Comparison of ENCODE assay signal across 8 cellular contexts in genomic region chr13:51585234-51585672, GRCh38. TPM values are rescaled to one million over a fixed set of nuclear protein-coding genes. Genes with fewer than 3 reads are reported as not detected.
A peak's percentile ranks its signal among the peaks of the same experiment; 100 is the strongest.
DNase-seq lines count a peak whose midpoint lies in the region; ATAC-seq, FAIRE-seq and TF ChIP-seq lines count a peak whose summit lies in the region.

No MANE protein-coding gene starts in this region.

- ATAC-seq in aorta (ENCODE audit: low FRiP score) (no peak), HG02571 (IDR thresholded peaks at IDR 0.05; ENCODE audit: unreplicated experiment) (no peak)

- H3K36me3 ChIP-seq in bronchial epithelial cell (ENCODE audit: control insufficient read depth, insufficient read depth, low read length) (no peaks in the 10 kb centered on the region), mesodermal cell (ENCODE audit: control insufficient read depth, insufficient read depth, low read length) (no peaks in the 10 kb centered on the region), aorta (ENCODE audit: control insufficient read depth in 1 of 2, insufficient read depth in 2 of 2, low read length in 1 of 2) (no peaks in the 10 kb centered on the region)

- H3K4me1 ChIP-seq in mesodermal cell (ENCODE audit: control insufficient read depth, insufficient read depth, low read length, poor library complexity, severe bottlenecking) = peaks cover 33% of the 10 kb centered on the region
- H3K4me1 ChIP-seq in aorta (ENCODE audit: control insufficient read depth in 1 of 2, insufficient read depth in 2 of 2, low read length in 2 of 2) = peaks cover 3 to 5% of the 10 kb centered on the region in 2 donors

- H3K27ac ChIP-seq in mesodermal cell (ENCODE audit: low read depth, low read length, severe bottlenecking) (no peak overlapping the region), aorta (ENCODE audit: low read depth in 1 of 2, low read length in 2 of 2) (peak overlapping the region in 1 of 2 donors; percentile 55)

- H3K27me3 ChIP-seq in bronchial epithelial cell (ENCODE audit: control insufficient read depth, insufficient read depth, low read length) (no peaks in the 10 kb centered on the region), aorta (ENCODE audit: control insufficient read depth in 1 of 2, insufficient read depth in 2 of 2, low read length in 1 of 2) (no peaks in the 10 kb centered on the region)

- intact Hi-C loops in aorta (cut with DNase I) = loop anchor here (2.0 to 10.0 kb wide), 4 partner anchors 60 to 218 kb away; partner anchors contain the start of gene DHRS12 (in 1 of the 2)

- DNase-seq in GF-D8 (lab: John Stamatoyannopoulos, UW) = peak; percentile 62
- peak; percentile 34 for DNase-seq in NCI-H69 (lab: John Stamatoyannopoulos, UW)
- no peak for DNase-seq in bronchial epithelial cell (ENCODE audit: low read depth)
- DNase-seq in aorta = no peak
- no peak for DNase-seq in NCI-H1436 (lab: John Stamatoyannopoulos, UW)
- DNase-seq in AG20443 (ENCODE audit: low spot score) = no peak

- WGBS in mesodermal cell (ENCODE audit: insufficient coverage in 2 of 2), 2 experiments = 0% methylated on average over 3 of the region's 8 CpGs; no CpG with 5 or more reads in 1 of the 2 experiments
- 0 to 2% methylated on average over 8 of the region's 8 CpGs for WGBS in aorta, 2 donors

- TF ChIP-seq CTCF in bronchial epithelial cell (IDR thresholded peaks at IDR 0.05; ENCODE audit: insufficient read depth, low read length, severe bottlenecking) = no peak

- FAIRE-seq in bronchial epithelial cell (lab: Jason Lieb, UNC) = no peak

- H3K9me3 ChIP-seq in mesodermal cell (ENCODE audit: control insufficient read depth, low read length) = no peaks in the 10 kb centered on the region
- H3K9me3 ChIP-seq in aorta (ENCODE audit: control insufficient read depth, low read length) = no peaks in the 10 kb centered on the region

- H3K4me3 ChIP-seq in bronchial epithelial cell (ENCODE audit: low read depth, low read length) (peak overlapping the region; percentile 53), mesodermal cell (ENCODE audit: extremely low read depth, insufficient read depth, low read length, poor library complexity, severe bottlenecking) (peak overlapping the region; percentile 96), aorta (ENCODE audit: low read length in 2 of 2) (peak overlapping the region; percentile 38 to 95)

RNA-seq across cellular contexts. Expression of gene WDFY2, which starts 1.0 kb away (rescaled TPM):
- total RNA-seq in bronchial epithelial cell = 11.3 and 19.5 TPM in 2 replicates
- polyA plus RNA-seq in mesodermal cell (2013, experiment 1 of 2) = 13.6 TPM
- polyA plus RNA-seq in mesodermal cell (2013, experiment 2 of 2) = 9.8 TPM
- total RNA-seq in aorta = 10 to 100 TPM; 15.3 to 24.4 TPM
- polyA plus RNA-seq in aorta = 1 to 10 TPM; 2.5 to 7.2 TPM

Comparison
In these comparisons a context has a peak if more than half of its experiments do, and no peak if none do; other contexts are left out.
1. DNase-seq: peak in GF-D8 (single experiment) and NCI-H69 (single experiment); none in bronchial epithelial cell (single experiment), aorta (0 of 2), NCI-H1436 (single experiment) and AG20443 (single experiment).
2. Peak in every context shown above with its lines, with median percentiles within 50 percentile points of each other: H3K4me3 ChIP-seq.